ENCODE assay signal across 22 cellular contexts in the genomic region with DNA sequence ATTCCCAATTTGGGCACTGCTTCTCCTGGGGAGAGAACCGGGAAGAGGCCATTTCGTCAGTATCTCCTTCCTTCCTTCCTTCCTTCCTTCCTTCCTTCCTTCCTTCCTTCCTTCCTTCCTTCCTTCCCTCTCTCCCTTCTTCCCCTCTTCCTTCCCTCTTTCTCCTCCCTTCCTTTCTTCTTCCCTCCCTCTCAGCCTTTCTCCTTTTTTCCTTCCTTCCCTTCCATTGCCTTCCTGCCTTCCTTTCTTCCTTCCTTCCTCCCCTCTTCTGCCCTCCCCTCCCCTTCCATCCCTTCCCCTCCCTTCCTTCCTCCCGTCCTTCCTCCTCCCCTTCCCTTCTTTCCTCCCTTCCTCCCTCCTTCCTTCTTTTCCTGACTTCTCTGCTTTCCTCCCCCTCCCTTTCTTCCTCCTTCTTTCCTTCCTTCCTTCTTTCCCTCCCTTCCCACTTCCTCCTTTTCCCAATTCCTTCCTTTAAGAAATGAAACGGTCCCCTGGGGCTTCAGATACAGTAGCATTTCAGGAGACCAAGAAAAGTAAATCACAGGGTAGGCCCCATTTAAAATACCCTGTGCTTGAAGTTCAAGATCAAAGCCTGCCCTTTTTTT.
"Had no signal": no experiment of that assay in that cellular context is flagged by ENCODE, and none has a peak within 500 bp of the region (broad histone marks: within the 10 kb centered on the region; RNA-seq: fewer than 3 reads in every experiment).

No MANE protein-coding gene starts in this region.

- H3K4me1 ChIP-seq: SJSA1 had no signal

- H3K27ac ChIP-seq: HL-60, SJSA1 had no signal

- H3K9me3 ChIP-seq: MG63, SJSA1, SK-N-SH had no signal

- H3K36me3 ChIP-seq: MG63, SJSA1 had no signal

- DNase-seq: Karpas-422, KG1, MG63, NCI-H1092, NCI-H1105 treated with DMSO at 0.1 percent for 48 hours, NCI-H1417 treated with DMSO at 0.1 percent for 48 hours, NCI-H146, NCI-H1694 treated with DMSO at 0.1 percent for 48 hours, NCI-H1930, NCI-H2081, NCI-H2107, NCI-H2227 treated with DMSO at 0.1 percent for 48 hours, NCI-H524 treated with DMSO at 0.1 percent for 48 hours, NCI-H69, NCI-H774, Right ventricle myocardium superior, RPMI8226, SIG-M5, SK-N-SH, SW 1271 had no signal

- H3K27me3 ChIP-seq: MG63, SJSA1 had no signal

- H3K4me3 ChIP-seq: MG63, SJSA1 had no signal

- H3K9ac ChIP-seq: SK-N-SH had no signal
